In the genomic region with DNA sequence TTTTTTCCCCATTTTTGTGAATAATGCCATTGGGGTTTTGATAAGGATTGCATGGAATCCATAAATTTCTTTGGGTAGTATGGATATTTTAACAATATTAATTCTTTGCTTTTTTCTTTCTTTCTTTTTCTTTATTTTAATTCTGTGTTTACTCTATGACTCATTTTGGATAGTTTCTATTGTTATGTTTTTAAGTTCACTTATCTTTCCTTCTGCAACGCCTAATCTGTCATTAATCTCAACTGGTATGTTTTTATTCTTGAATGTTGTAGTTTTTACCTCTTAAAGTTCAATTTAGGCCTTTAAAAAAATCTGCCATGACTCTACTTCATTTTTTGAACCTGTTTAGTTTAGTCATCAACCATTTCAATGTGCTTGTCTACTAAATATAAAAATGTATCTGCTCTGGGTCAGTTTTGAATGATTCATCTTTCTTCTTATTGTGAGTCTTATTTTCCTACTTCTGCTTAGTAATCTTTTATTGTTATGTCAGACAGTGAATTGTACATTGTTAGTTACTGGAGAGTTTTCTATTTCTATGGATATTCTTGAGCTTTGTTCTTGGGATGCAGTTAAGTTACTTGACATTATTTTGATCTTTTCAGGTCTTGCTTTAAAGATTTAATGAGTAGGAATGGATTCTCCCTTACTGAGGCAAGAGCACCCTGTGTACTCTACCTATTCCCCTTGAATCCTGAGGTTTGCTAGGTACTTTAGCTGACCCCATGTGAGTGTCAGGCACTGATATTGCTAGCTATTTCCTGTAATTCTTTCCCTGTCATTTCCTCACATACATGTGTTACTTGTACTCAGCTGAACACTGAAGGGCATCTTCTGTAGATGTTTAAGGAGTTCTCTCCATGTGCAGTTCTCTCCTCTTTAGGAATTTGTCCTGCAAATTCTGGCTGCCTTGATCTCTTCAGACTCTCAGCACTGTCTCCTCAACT, we compare ENCODE assay signal across 17 cellular contexts.
A peak's percentile ranks its signal among the peaks of the same experiment; 100 is the strongest.
DNase-seq lines count a peak whose midpoint lies in the region; ATAC-seq and TF ChIP-seq lines count a peak whose summit lies in the region.
"Had no signal": no experiment of that assay in that cellular context is flagged by ENCODE, and none has a peak within 500 bp of the region (broad histone marks: within the 10 kb centered on the region; RNA-seq: fewer than 3 reads in every experiment).

No MANE protein-coding gene starts in this region.

- no peaks in the 10 kb centered on the region for H3K27me3 Mint-ChIP-seq in activated naive CD8-positive, alpha-beta T cell treated with anti-CD3 and anti-CD28 coated beads, Interleukin-2, amount 50 U/mL, for 24 hours
- peaks cover 4% of the 10 kb centered on the region for H3K27me3 Mint-ChIP-seq in activated naive CD8-positive, alpha-beta T cell treated with anti-CD3 and anti-CD28 coated beads for 36 hours
- H3K27me3 Mint-ChIP-seq in endothelial cell (ENCODE audit: unreplicated experiment): peaks cover 4% of the 10 kb centered on the region
- H3K27me3 Mint-ChIP-seq in activated CD8-positive, alpha-beta memory T cell treated with anti-CD3 and anti-CD28 coated beads, Interleukin-2, amount 10 ng/mL, durations not matched to agents 7 days and 5 days: no peaks in the 10 kb centered on the region

- no peaks in the 10 kb centered on the region for H3K27me3 ChIP-seq in effector memory CD4-positive, alpha-beta T cell (replicated peaks; ENCODE audit: control insufficient read depth, insufficient read depth, low read length, poor library complexity, severe bottlenecking)
- H3K27me3 ChIP-seq: SJCRH30 had no signal

- no peaks in the 10 kb centered on the region for H3K36me3 ChIP-seq in effector memory CD4-positive, alpha-beta T cell (ENCODE audit: control insufficient read depth, insufficient read depth, low read length)
- H3K36me3 ChIP-seq: HAP-1, SJCRH30 had no signal

- H3K4me3 Mint-ChIP-seq in activated naive CD8-positive, alpha-beta T cell treated with anti-CD3 and anti-CD28 coated beads, Interleukin-2, amount 50 U/mL, for 24 hours: no peak overlapping the region
- H3K4me3 Mint-ChIP-seq in activated naive CD8-positive, alpha-beta T cell treated with anti-CD3 and anti-CD28 coated beads for 36 hours: no peak overlapping the region
- H3K4me3 Mint-ChIP-seq in endothelial cell (ENCODE audit: unreplicated experiment): no peak overlapping the region
- no peak overlapping the region for H3K4me3 Mint-ChIP-seq in activated CD8-positive, alpha-beta memory T cell treated with anti-CD3 and anti-CD28 coated beads, Interleukin-2, amount 10 ng/mL, durations not matched to agents 7 days and 5 days

- H3K9me3 Mint-ChIP-seq in activated naive CD8-positive, alpha-beta T cell treated with anti-CD3 and anti-CD28 coated beads, Interleukin-2, amount 50 U/mL, for 24 hours: peaks cover 15% of the 10 kb centered on the region
- H3K9me3 Mint-ChIP-seq in activated naive CD8-positive, alpha-beta T cell treated with anti-CD3 and anti-CD28 coated beads for 36 hours: peaks cover 10% of the 10 kb centered on the region
- H3K9me3 Mint-ChIP-seq in endothelial cell (ENCODE audit: unreplicated experiment): no peaks in the 10 kb centered on the region
- H3K9me3 Mint-ChIP-seq in activated CD8-positive, alpha-beta memory T cell treated with anti-CD3 and anti-CD28 coated beads, Interleukin-2, amount 10 ng/mL, durations not matched to agents 7 days and 5 days (ENCODE audit: low read depth): peaks cover 4% of the 10 kb centered on the region

- no peaks in the 10 kb centered on the region for H3K4me1 Mint-ChIP-seq in activated naive CD8-positive, alpha-beta T cell treated with anti-CD3 and anti-CD28 coated beads, Interleukin-2, amount 50 U/mL, for 24 hours
- H3K4me1 Mint-ChIP-seq in activated naive CD8-positive, alpha-beta T cell treated with anti-CD3 and anti-CD28 coated beads for 36 hours: no peaks in the 10 kb centered on the region
- H3K4me1 Mint-ChIP-seq in endothelial cell (ENCODE audit: unreplicated experiment): peaks cover 16% of the 10 kb centered on the region
- H3K4me1 Mint-ChIP-seq in activated CD8-positive, alpha-beta memory T cell treated with anti-CD3 and anti-CD28 coated beads, Interleukin-2, amount 10 ng/mL, durations not matched to agents 7 days and 5 days: no peaks in the 10 kb centered on the region

- peak overlapping the region; percentile 20 for H3K27ac Mint-ChIP-seq in activated naive CD8-positive, alpha-beta T cell treated with anti-CD3 and anti-CD28 coated beads, Interleukin-2, amount 50 U/mL, for 24 hours
- H3K27ac Mint-ChIP-seq in activated naive CD8-positive, alpha-beta T cell treated with anti-CD3 and anti-CD28 coated beads for 36 hours: no peak overlapping the region
- H3K27ac Mint-ChIP-seq in endothelial cell (ENCODE audit: unreplicated experiment): peak overlapping the region; percentile 77
- H3K27ac Mint-ChIP-seq in activated CD8-positive, alpha-beta memory T cell treated with anti-CD3 and anti-CD28 coated beads, Interleukin-2, amount 10 ng/mL, durations not matched to agents 7 days and 5 days: no peak overlapping the region

- no peaks in the 10 kb centered on the region for H3K36me3 Mint-ChIP-seq in activated naive CD8-positive, alpha-beta T cell treated with anti-CD3 and anti-CD28 coated beads, Interleukin-2, amount 50 U/mL, for 24 hours (ENCODE audit: low read depth)
- H3K36me3 Mint-ChIP-seq in activated naive CD8-positive, alpha-beta T cell treated with anti-CD3 and anti-CD28 coated beads for 36 hours: no peaks in the 10 kb centered on the region
- no peaks in the 10 kb centered on the region for H3K36me3 Mint-ChIP-seq in endothelial cell (ENCODE audit: low read depth, unreplicated experiment)
- H3K36me3 Mint-ChIP-seq in activated CD8-positive, alpha-beta memory T cell treated with anti-CD3 and anti-CD28 coated beads, Interleukin-2, amount 10 ng/mL, durations not matched to agents 7 days and 5 days: no peaks in the 10 kb centered on the region

- DNase-seq in activated naive CD8-positive, alpha-beta T cell treated with anti-CD3 and anti-CD28 coated beads, Interleukin-2, amount 50 U/mL, for 24 hours: no peak
- no peak for DNase-seq in activated naive CD8-positive, alpha-beta T cell treated with anti-CD3 and anti-CD28 coated beads for 36 hours
- DNase-seq in endothelial cell (ENCODE audit: low spot score) (no peak), non-pigmented ciliary epithelial cell (ENCODE audit: low read depth) (peak; percentile 35), superior temporal gyrus (ENCODE audit: extremely low spot score) (no peak)
- no peak for DNase-seq in activated CD8-positive, alpha-beta memory T cell treated with anti-CD3 and anti-CD28 coated beads, Interleukin-2, amount 10 ng/mL, durations not matched to agents 7 days and 5 days
- no peak for DNase-seq in effector memory CD4-positive, alpha-beta T cell
- no peak for DNase-seq in stimulated activated naive CD4-positive, alpha-beta T cell treated with Interleukin-2 at 50 U/mL for 16 hours (lab: John Stamatoyannopoulos, UW)
- DNase-seq: C1 segment of cervical spinal cord, DMS 273 treated with DMSO at 0.1 percent for 48 hours, NCI-H1436 treated with DMSO at 0.1 percent for 48 hours, NCI-H2081, NCI-H2227 treated with DMSO at 0.1 percent for 48 hours, NCI-H524 treated with DMSO at 0.1 percent for 48 hours, SJCRH30 had no signal

- no peak overlapping the region for H3K27ac ChIP-seq in effector memory CD4-positive, alpha-beta T cell (ENCODE audit: insufficient read depth, low read length, poor library complexity, severe bottlenecking)
- H3K27ac ChIP-seq: RWPE1, SJCRH30 had no signal

- no peaks in the 10 kb centered on the region for H3K9me3 ChIP-seq in effector memory CD4-positive, alpha-beta T cell (ENCODE audit: control insufficient read depth, low read length)
- H3K9me3 ChIP-seq: HAP-1, SJCRH30 had no signal

- H3K4me1 ChIP-seq in effector memory CD4-positive, alpha-beta T cell (ENCODE audit: control insufficient read depth, insufficient read depth, low read length, poor library complexity, severe bottlenecking): no peaks in the 10 kb centered on the region
- H3K4me1 ChIP-seq: HAP-1, SJCRH30 had no signal

- no peak overlapping the region for H3K4me3 ChIP-seq in effector memory CD4-positive, alpha-beta T cell (ENCODE audit: insufficient read depth, low read depth, low read length, poor library complexity, severe bottlenecking)
- H3K4me3 ChIP-seq: HAP-1, SJCRH30 had no signal

- TF ChIP-seq CTCF in endothelial cell (IDR thresholded peaks at IDR 0.05; ENCODE audit: unreplicated experiment): no peak

- no peak for ATAC-seq in activated naive CD8-positive, alpha-beta T cell treated with anti-CD3 and anti-CD28 coated beads, Interleukin-2, amount 50 U/mL, for 24 hours
- no peak for ATAC-seq in activated CD8-positive, alpha-beta memory T cell treated with anti-CD3 and anti-CD28 coated beads, Interleukin-2, amount 10 ng/mL, durations not matched to agents 7 days and 5 days

- CTCF ChIA-PET in activated CD8-positive, alpha-beta memory T cell treated with anti-CD3 and anti-CD28 coated beads, Interleukin-2, amount 10 ng/mL, durations not matched to agents 7 days and 5 days (lab: Charles Lee): no interaction called here

Comparison
In these comparisons a context has a peak if more than half of its experiments do, and no peak if none do; other contexts are left out.
1. H3K27ac Mint-ChIP-seq: peak in activated naive CD8-positive, alpha-beta T cell treated with anti-CD3 and anti-CD28 coated beads, Interleukin-2, amount 50 U/mL, for 24 hours (single experiment) and endothelial cell (single experiment); none in activated naive CD8-positive, alpha-beta T cell treated with anti-CD3 and anti-CD28 coated beads for 36 hours (single experiment) and activated CD8-positive, alpha-beta memory T cell treated with anti-CD3 and anti-CD28 coated beads, Interleukin-2, amount 10 ng/mL, durations not matched to agents 7 days and 5 days (single experiment).